ENCODE assay signal across 10 cellular contexts in the genomic region with DNA sequence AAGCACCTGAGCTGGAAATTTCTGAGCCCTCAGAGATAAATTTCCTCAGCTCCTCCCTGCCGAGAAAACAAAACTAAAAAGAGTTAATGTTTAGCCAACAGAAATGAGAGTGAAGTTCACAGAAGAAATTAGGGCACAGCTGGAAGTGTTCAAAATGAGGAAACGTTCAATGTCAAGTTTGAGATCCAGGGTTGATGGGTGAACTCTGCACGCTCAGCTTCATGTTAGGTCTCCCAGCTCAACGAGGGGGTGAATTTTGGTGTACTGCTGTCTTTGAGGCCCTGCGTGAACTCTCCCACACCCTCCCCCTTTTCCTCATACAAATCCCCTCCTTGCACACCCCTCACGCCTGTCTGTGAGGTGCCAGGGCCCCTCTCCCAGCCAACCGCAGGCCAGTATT. TPM values are rescaled to one million over a fixed set of nuclear protein-coding genes. Genes with fewer than 3 reads are reported as not detected.
DNase-seq lines count a peak whose midpoint lies in the region; ATAC-seq and TF ChIP-seq lines count a peak whose summit lies in the region.
"Had no signal": no experiment of that assay in that cellular context is flagged by ENCODE, and none has a peak within 500 bp of the region (broad histone marks: within the 10 kb centered on the region; RNA-seq: fewer than 3 reads in every experiment).

No MANE protein-coding gene starts in this region.

- H3K36me3 ChIP-seq in BLaER1, result no peaks in the 10 kb centered on the region
- no peaks in the 10 kb centered on the region for H3K36me3 ChIP-seq in fibroblast of lung (ENCODE audit: control insufficient read depth, insufficient read depth, low read length)

- H3K4me2 ChIP-seq in BLaER1, result peak overlapping the region; percentile 28
- peak overlapping the region; percentile 35 for H3K4me2 ChIP-seq in fibroblast of lung (ENCODE audit: extremely low read depth, insufficient read depth, low read length)

- H3K27me3 ChIP-seq in BLaER1 (no peaks in the 10 kb centered on the region), fibroblast of lung (ENCODE audit: control insufficient read depth, insufficient read depth, low read length) (no peaks in the 10 kb centered on the region)

- H3K9me3 ChIP-seq in BLaER1, result peaks cover 20% of the 10 kb centered on the region
- no peaks in the 10 kb centered on the region for H3K9me3 ChIP-seq in fibroblast of lung (ENCODE audit: control insufficient read depth, insufficient read depth, low read depth, low read length)

- DNase-seq in fibroblast of lung (ENCODE audit: low read depth in 2 of 2) (no peak), dedifferentiated amniotic fluid mesenchymal stem cell (ENCODE audit: extremely low spot score) (no peak), T-helper 2 cell (no peak), COLO668 (lab: John Stamatoyannopoulos, UW; ENCODE audit: unreplicated experiment) (no peak)
- DNase-seq: SHP77; stimulated activated naive CD8-positive, alpha-beta T cell treated with anti-CD3 and anti-CD28 coated beads, Interleukin-15, amount 100 ng/mL, for 72 hours had no signal

- ATAC-seq in GM19397 (IDR thresholded peaks at IDR 0.05; ENCODE audit: unreplicated experiment), result peak; percentile 79
- peak; percentile 83 for ATAC-seq in HG03066 (IDR thresholded peaks at IDR 0.05; ENCODE audit: low read depth, unreplicated experiment)
- no peak for ATAC-seq in activated CD4-positive, CD25-positive, alpha-beta regulatory T cell treated with anti-CD3 and anti-CD28 coated beads, Interleukin-2, amount 50 U/mL, for 24 hours
- ATAC-seq: stimulated activated naive CD8-positive, alpha-beta T cell treated with anti-CD3 and anti-CD28 coated beads, Interleukin-15, amount 100 ng/mL, for 72 hours had no signal

- no peak overlapping the region for H3K9ac ChIP-seq in BLaER1
- H3K9ac ChIP-seq in fibroblast of lung (ENCODE audit: insufficient read depth, low read length), result no peak overlapping the region

- H3K4me3 ChIP-seq in BLaER1 (no peak overlapping the region), fibroblast of lung (replicated peaks in 1 of 4; ENCODE audit: control extremely low read depth in 1 of 4, insufficient read depth in 1 of 4, low read depth in 3 of 4, low read length in 4 of 4) (peak overlapping the region in 1 of 4 experiments; percentile 27)

- H4K20me1 ChIP-seq in BLaER1 (no peaks in the 10 kb centered on the region), fibroblast of lung (ENCODE audit: control insufficient read depth, extremely low read depth, insufficient read depth, low read length) (no peaks in the 10 kb centered on the region)

- H3K27ac ChIP-seq in BLaER1, result no peak overlapping the region
- no peak overlapping the region for H3K27ac ChIP-seq in fibroblast of lung (ENCODE audit: insufficient read depth, low read length)

- H2AFZ ChIP-seq in fibroblast of lung (ENCODE audit: low read length), result no peak overlapping the region

- peaks cover 10% of the 10 kb centered on the region; the same call in 1 of the 2 replicates for H3K4me1 ChIP-seq in BLaER1
- H3K4me1 ChIP-seq in fibroblast of lung (ENCODE audit: control insufficient read depth, extremely low read depth, insufficient read depth, low read length), result no peaks in the 10 kb centered on the region

- H3K79me2 ChIP-seq in fibroblast of lung (ENCODE audit: control insufficient read depth, insufficient read depth, low read length), result no peaks in the 10 kb centered on the region

- no peak for TF ChIP-seq CTCF in fibroblast of lung (conservative IDR thresholded peaks at IDR 0.05 in 1 of 2, IDR thresholded peaks at IDR 0.05 in 1 of 2; ENCODE audit: low read depth in 1 of 2, low read length in 2 of 2)

RNA-seq across cellular contexts. Expression of a gene that starts 13.3 kb away (rescaled TPM):
- 2.6 and 3.5 TPM in 2 replicates for total RNA-seq in fibroblast of lung
- 7.0 and 18.5 TPM in 2 replicates for polyA plus RNA-seq in fibroblast of lung
- polyA plus RNA-seq in fibroblast of lung (2012), result 5.4 and 10.4 TPM in 2 replicates
- polyA minus RNA-seq in fibroblast of lung (ENCODE audit: low replicate concordance), result 84.0 and 128 TPM in 2 replicates

RNA-seq across cellular contexts. Expression of a gene that starts 18.2 kb away (rescaled TPM):
- total RNA-seq in fibroblast of lung, result 1.8 and 3.6 TPM in 2 replicates
- polyA plus RNA-seq in fibroblast of lung, result 0.34 and 2.0 TPM in 2 replicates
- 0.15 and 2.3 TPM in 2 replicates for polyA plus RNA-seq in fibroblast of lung (2012)
- 2.9 TPM in 1 of 2 replicates, not detected in the other for polyA minus RNA-seq in fibroblast of lung (ENCODE audit: low replicate concordance)

RNA-seq across cellular contexts. Expression of a gene that starts 53.3 kb away (rescaled TPM):
- 2.3 and 3.1 TPM in 2 replicates for total RNA-seq in fibroblast of lung
- 1.5 and 2.2 TPM in 2 replicates for polyA plus RNA-seq in fibroblast of lung
- polyA plus RNA-seq in fibroblast of lung (2012), result 1.0 and 1.7 TPM in 2 replicates
- 0.08 TPM in 1 of 2 replicates, not detected in the other for polyA minus RNA-seq in fibroblast of lung (ENCODE audit: low replicate concordance)

Comparison
In these comparisons a context has a peak if more than half of its experiments do, and no peak if none do; other contexts are left out.
1. ATAC-seq: peak in GM19397 (single experiment) and HG03066 (single experiment); none in activated CD4-positive, CD25-positive, alpha-beta regulatory T cell treated with anti-CD3 and anti-CD28 coated beads, Interleukin-2, amount 50 U/mL, for 24 hours (0 of 2).